ENCODE assay signal across 8 cellular contexts in genomic region chr15:79849789-79850188, GRCh38. TPM values are rescaled to one million over a fixed set of nuclear protein-coding genes. Genes with fewer than 3 reads are reported as not detected.
DNase-seq lines count a peak whose midpoint lies in the region; ATAC-seq and TF ChIP-seq lines count a peak whose summit lies in the region.

No MANE protein-coding gene starts in this region.

- no peak for DNase-seq in AG09319 (ENCODE audit: extremely low read depth, low read depth)
- DNase-seq in SJSA1 (ENCODE audit: low read depth in 1 of 2, low spot score in 2 of 2): peak; percentile 12 to 51
- peak; percentile 42 for DNase-seq in fibroblast of villous mesenchyme (ENCODE audit: low read depth)
- peak; percentile 7 for DNase-seq in stimulated activated CD4-positive, alpha-beta T cell treated with anti-CD3 and anti-CD28 coated beads, Interleukin-4, amount 100 ng/mL, for 1 hour
- no peak for DNase-seq in GM19238 (ENCODE audit: insufficient read length, low spot score)
- no peak for DNase-seq in activated T-cell treated with anti-CD3 and anti-CD28 coated beads, Interleukin-2, amount 50 U/mL, for 48 hours

- no peak overlapping the region for H3K4me3 ChIP-seq in SJSA1
- H3K4me3 ChIP-seq in fibroblast of villous mesenchyme (ENCODE audit: low read depth, low read length): no peak overlapping the region

- H3K9me3 ChIP-seq in SJSA1 (replicated peaks): no peaks in the 10 kb centered on the region

- peaks cover 9% of the 10 kb centered on the region; the same call in 1 of the 2 replicates for H3K36me3 ChIP-seq in SJSA1

- H3K27ac ChIP-seq in SJSA1: no peak overlapping the region

- TF ChIP-seq CTCF in AG09319 (IDR thresholded peaks at IDR 0.05; ENCODE audit: low read depth, low read length) (peak; percentile 60), GM12872 (IDR thresholded peaks at IDR 0.05; ENCODE audit: insufficient read depth, low read depth, low read length) (peak; percentile 65), fibroblast of villous mesenchyme (IDR thresholded peaks at IDR 0.05; ENCODE audit: insufficient read depth, low read depth, low read length) (peak; percentile 72)

- H3K27me3 ChIP-seq in SJSA1 (replicated peaks): no peaks in the 10 kb centered on the region

- no peaks in the 10 kb centered on the region for H3K4me1 ChIP-seq in SJSA1 (replicated peaks)

- ATAC-seq in HG02884 (IDR thresholded peaks at IDR 0.05; ENCODE audit: unreplicated experiment): no peak

RNA-seq across cellular contexts. Expression of gene MTHFS, which starts 47.0 kb away (rescaled TPM):
- 13.7 and 34.7 TPM in 2 replicates for total RNA-seq in SJSA1 (2014; rRNA removed; shearing (Covaris generic))
- total RNA-seq in fibroblast of villous mesenchyme: 9.5 and 9.7 TPM in 2 replicates

Comparison
In these comparisons a context has a peak if more than half of its experiments do, and no peak if none do; other contexts are left out.
1. DNase-seq: peak in SJSA1 (2 of 2), fibroblast of villous mesenchyme (single experiment) and stimulated activated CD4-positive, alpha-beta T cell treated with anti-CD3 and anti-CD28 coated beads, Interleukin-4, amount 100 ng/mL, for 1 hour (single experiment); none in AG09319 (single experiment), GM19238 (single experiment) and activated T-cell treated with anti-CD3 and anti-CD28 coated beads, Interleukin-2, amount 50 U/mL, for 48 hours (0 of 2).
2. Peak in every context shown above with its lines, with median percentiles within 50 percentile points of each other: CTCF ChIP-seq.